Comparison of ENCODE assay signal across 24 cellular contexts in the genomic region with DNA sequence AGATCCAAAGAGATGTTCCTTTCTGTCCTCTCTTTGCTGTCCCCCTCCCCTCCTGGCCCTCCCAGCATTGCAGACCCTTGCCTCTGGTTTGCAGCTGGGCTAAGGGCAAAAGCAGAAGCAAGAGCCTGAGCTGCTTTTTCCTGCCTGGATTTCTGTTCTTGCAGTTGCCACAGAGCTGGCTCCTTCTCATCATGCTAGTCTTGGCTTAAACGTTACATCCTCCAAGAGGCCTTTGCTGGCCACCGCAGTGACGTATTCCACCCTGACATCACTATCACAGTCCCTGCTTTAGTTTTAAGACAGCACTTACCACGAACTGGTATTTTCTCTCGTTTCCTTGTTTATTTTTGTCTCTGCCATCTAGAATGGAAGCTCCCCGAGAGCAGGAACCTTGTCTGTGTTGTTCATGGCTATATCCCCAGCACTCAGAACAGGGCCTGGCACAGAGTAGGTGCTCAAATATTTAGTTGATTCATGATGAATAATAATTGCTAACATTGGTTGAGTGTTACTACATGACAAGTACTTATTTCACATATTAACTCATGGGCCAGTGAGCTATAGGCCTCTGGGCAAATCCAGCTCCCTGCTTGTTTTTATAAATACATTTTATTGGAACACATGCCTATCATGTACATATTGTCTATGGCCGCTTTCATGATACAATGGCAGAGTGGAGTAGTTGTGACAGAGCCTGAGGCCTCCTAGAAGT. TPM values are rescaled to one million over a fixed set of nuclear protein-coding genes. Genes with fewer than 3 reads are reported as not detected.
DNase-seq lines count a peak whose midpoint lies in the region; ATAC-seq and TF ChIP-seq lines count a peak whose summit lies in the region.
"Had no signal": no experiment of that assay in that cellular context is flagged by ENCODE, and none has a peak within 500 bp of the region (broad histone marks: within the 10 kb centered on the region; RNA-seq: fewer than 3 reads in every experiment).

No MANE protein-coding gene starts in this region.

- no peaks in the 10 kb centered on the region for H3K9me3 ChIP-seq in mesenchymal stem cell (ENCODE audit: control insufficient read depth, low read length)
- H3K9me3 ChIP-seq: adrenal gland, Peyer's patch, thoracic aorta had no signal

- no peak overlapping the region for H3K14ac ChIP-seq in mesenchymal stem cell (ENCODE audit: low read length in 2 of 2)

- CTCF ChIA-PET in activated CD8-positive, alpha-beta T cell treated with anti-CD3 and anti-CD28 coated beads for 36 hours (lab: Charles Lee) = interaction anchor here (0.7 to 1.7 kb wide), 5 partner anchors 10 to 120 kb away, joined by 3 to 6 read pairs (median 4); partner anchors contain the start of gene AHCYL1

- H3K36me3 Mint-ChIP-seq in activated CD8-positive, alpha-beta T cell treated with anti-CD3 and anti-CD28 coated beads for 36 hours (ENCODE audit: low read depth) = no peaks in the 10 kb centered on the region
- H3K36me3 Mint-ChIP-seq: brain; CD4-positive, CD25-positive, alpha-beta regulatory T cell; memory B cell had no signal

- WGBS in mesenchymal stem cell = 76% methylated on average over 7 of the region's 7 CpGs

- H3K4me1 ChIP-seq in mesenchymal stem cell (ENCODE audit: control insufficient read depth, insufficient read depth, low read depth, low read length) = peaks cover 20% of the 10 kb centered on the region

- H3K27me3 Mint-ChIP-seq in activated CD8-positive, alpha-beta T cell treated with anti-CD3 and anti-CD28 coated beads for 36 hours = no peaks in the 10 kb centered on the region
- H3K27me3 Mint-ChIP-seq: CD4-positive, CD25-positive, alpha-beta regulatory T cell; memory B cell; stimulated activated naive CD8-positive, alpha-beta T cell treated with anti-CD3 and anti-CD28 coated beads, Interleukin-15, Interleukin-2, amounts not matched to agents 100 ng/mL and 50 ng/mL, for 24 hours had no signal

- no peaks in the 10 kb centered on the region for H3K36me3 ChIP-seq in mesenchymal stem cell (ENCODE audit: control insufficient read depth in 1 of 2, insufficient read depth in 2 of 2, low read depth in 1 of 2, low read length in 2 of 2)
- H3K36me3 ChIP-seq: adrenal gland, Peyer's patch, thoracic aorta had no signal

- no peak overlapping the region for H4K8ac ChIP-seq in mesenchymal stem cell (ENCODE audit: low read length)

- H2BK15ac ChIP-seq in mesenchymal stem cell (ENCODE audit: low read depth, poor library complexity, severe bottlenecking) = peak overlapping the region; percentile 87

- intact Hi-C loops in activated CD8-positive, alpha-beta T cell treated with anti-CD3 and anti-CD28 coated beads for 36 hours (cut with micrococcal nuclease) = no loop called here

- H3K23ac ChIP-seq in mesenchymal stem cell (ENCODE audit: low read length in 2 of 2) = no peak overlapping the region

- H3K4me3 ChIP-seq in mesenchymal stem cell (ENCODE audit: insufficient read depth in 1 of 2, low read depth in 1 of 2, low read length in 2 of 2) = no peak overlapping the region
- H3K4me3 ChIP-seq: adrenal gland, dorsolateral prefrontal cortex, Peyer's patch, thoracic aorta had no signal

- H3K27ac Mint-ChIP-seq in activated CD8-positive, alpha-beta T cell treated with anti-CD3 and anti-CD28 coated beads for 36 hours = peak overlapping the region; percentile 19
- H3K27ac Mint-ChIP-seq: memory B cell; stimulated activated naive CD8-positive, alpha-beta T cell treated with anti-CD3 and anti-CD28 coated beads, Interleukin-15, Interleukin-2, amounts not matched to agents 100 ng/mL and 50 ng/mL, for 24 hours had no signal

- POLR2A ChIA-PET in activated CD8-positive, alpha-beta T cell treated with anti-CD3 and anti-CD28 coated beads for 36 hours (lab: Charles Lee) = interaction anchor here (0.8 kb wide), 1 partner anchor 88 kb away, joined by 3 read pairs; the partner anchor contains the start of gene AHCYL1

- no peak overlapping the region for H2AFZ ChIP-seq in mesenchymal stem cell (ENCODE audit: low read depth, low read length)

- H3K18ac ChIP-seq in mesenchymal stem cell (ENCODE audit: low read depth in 1 of 2, low read length in 2 of 2) = peak overlapping the region; percentile 21 to 95

- H2BK120ac ChIP-seq in mesenchymal stem cell (ENCODE audit: low read depth, low read length) = peak overlapping the region; percentile 98

- no peak overlapping the region for H3K4me3 Mint-ChIP-seq in activated CD8-positive, alpha-beta T cell treated with anti-CD3 and anti-CD28 coated beads for 36 hours
- H3K4me3 Mint-ChIP-seq: brain; memory B cell; stimulated activated naive CD8-positive, alpha-beta T cell treated with anti-CD3 and anti-CD28 coated beads, Interleukin-15, Interleukin-2, amounts not matched to agents 100 ng/mL and 50 ng/mL, for 24 hours had no signal

- H3K79me1 ChIP-seq in mesenchymal stem cell (replicated peaks; ENCODE audit: low read length, poor library complexity, severe bottlenecking) = no peaks in the 10 kb centered on the region

- H3K27me3 ChIP-seq in mesenchymal stem cell (ENCODE audit: control insufficient read depth in 1 of 2, insufficient read depth in 1 of 2, low read length in 2 of 2) = no peaks in the 10 kb centered on the region
- H3K27me3 ChIP-seq: adrenal gland, dorsolateral prefrontal cortex, Peyer's patch had no signal

- H2AK5ac ChIP-seq in mesenchymal stem cell (ENCODE audit: low read length, severe bottlenecking) = no peak overlapping the region

- TF ChIP-seq CTCF in activated CD8-positive, alpha-beta T cell treated with anti-CD3 and anti-CD28 coated beads for 36 hours (IDR thresholded peaks at IDR 0.05) = no peak

- H3K4ac ChIP-seq in mesenchymal stem cell (ENCODE audit: low read depth in 1 of 2, low read length in 2 of 2) = peak overlapping the region; percentile 24 to 37

- peak overlapping the region; percentile 78 to 82 for H2BK12ac ChIP-seq in mesenchymal stem cell (ENCODE audit: low read length in 2 of 2)

- no peak for ATAC-seq in activated CD8-positive, alpha-beta T cell treated with anti-CD3 and anti-CD28 coated beads for 36 hours
- ATAC-seq in HG03108 (IDR thresholded peaks at IDR 0.05; ENCODE audit: unreplicated experiment) = no peak
- ATAC-seq: activated CD4-positive, CD25-positive, alpha-beta regulatory T cell treated with anti-CD3 and anti-CD28 coated beads, Interleukin-2, amount 50 U/mL, for 24 hours had no signal

- peaks cover 7% of the 10 kb centered on the region for H3K4me1 Mint-ChIP-seq in activated CD8-positive, alpha-beta T cell treated with anti-CD3 and anti-CD28 coated beads for 36 hours (ENCODE audit: low read depth)

- peak; percentile 57 for DNase-seq in CD1c-positive myeloid dendritic cell (ENCODE audit: extremely low spot score)
- peak; percentile 34 for DNase-seq in HCEC 1CT
- no peak for DNase-seq in activated CD8-positive, alpha-beta T cell treated with anti-CD3 and anti-CD28 coated beads for 36 hours
- DNase-seq in mesenchymal stem cell = no peak
- no peak for DNase-seq in SW 1271 (lab: John Stamatoyannopoulos, UW)
- no peak for DNase-seq in OCI-M2 (lab: John Stamatoyannopoulos, UW; ENCODE audit: unreplicated experiment)
- no peak for DNase-seq in AG08395 (ENCODE audit: low spot score)
- DNase-seq: activated naive CD4-positive, alpha-beta T cell; activated T-cell treated with anti-CD3 and anti-CD28 coated beads, Interleukin-2, amount 50 U/mL, for 1 hour; adrenal gland; CD4-positive, CD25-positive, alpha-beta regulatory T cell; dorsolateral prefrontal cortex; NCI-H1105 treated with DMSO at 0.1 percent for 48 hours; NCI-H2029 treated with DMSO at 0.1 percent for 48 hours; NCI-H526; NK-92 treated with Interleukin-12 subunit alpha and Interleukin-12 subunit beta, amount 100 ng/mL, for 24 hours; Peyer's patch; SIG-M5 had no signal

- H3K4me2 ChIP-seq in mesenchymal stem cell (ENCODE audit: low read length, poor library complexity, severe bottlenecking) = no peak overlapping the region

- H3K9ac ChIP-seq in mesenchymal stem cell (ENCODE audit: low read length) = no peak overlapping the region

- H3K27ac ChIP-seq in mesenchymal stem cell (ENCODE audit: low read length, poor library complexity, severe bottlenecking) = no peak overlapping the region
- H3K27ac ChIP-seq: adrenal gland, dorsolateral prefrontal cortex, Peyer's patch, thoracic aorta had no signal

- no peak overlapping the region for H4K91ac ChIP-seq in mesenchymal stem cell (ENCODE audit: low read length)

- no peaks in the 10 kb centered on the region for H3K9me3 Mint-ChIP-seq in activated CD8-positive, alpha-beta T cell treated with anti-CD3 and anti-CD28 coated beads for 36 hours
- H3K9me3 Mint-ChIP-seq: brain; CD4-positive, CD25-positive, alpha-beta regulatory T cell; memory B cell; stimulated activated naive CD8-positive, alpha-beta T cell treated with anti-CD3 and anti-CD28 coated beads, Interleukin-15, Interleukin-2, amounts not matched to agents 100 ng/mL and 50 ng/mL, for 24 hours had no signal

- H2BK5ac ChIP-seq in mesenchymal stem cell (ENCODE audit: low read depth, low read length, poor library complexity, severe bottlenecking) = no peak overlapping the region

RNA-seq across cellular contexts. Expression of gene CSF1, which starts 13.2 kb away (rescaled TPM):
- 10 to 100 TPM; 28.3 to 33.3 TPM for total RNA-seq in activated CD8-positive, alpha-beta T cell treated with anti-CD3 and anti-CD28 coated beads for 36 hours
- polyA plus RNA-seq in mesenchymal stem cell (2013, experiment 1 of 2) = 111 TPM
- 109 TPM for polyA plus RNA-seq in mesenchymal stem cell (2013, experiment 2 of 2)

Comparison
In these comparisons a context has a peak if more than half of its experiments do, and no peak if none do; other contexts are left out.
1. DNase-seq: peak in CD1c-positive myeloid dendritic cell (single experiment) and HCEC 1CT (single experiment); none in activated CD8-positive, alpha-beta T cell treated with anti-CD3 and anti-CD28 coated beads for 36 hours (single experiment), mesenchymal stem cell (single experiment), SW 1271 (0 of 2), OCI-M2 (single experiment) and AG08395 (single experiment).